12 cellular contexts compared by ENCODE assay signal in the genomic region with DNA sequence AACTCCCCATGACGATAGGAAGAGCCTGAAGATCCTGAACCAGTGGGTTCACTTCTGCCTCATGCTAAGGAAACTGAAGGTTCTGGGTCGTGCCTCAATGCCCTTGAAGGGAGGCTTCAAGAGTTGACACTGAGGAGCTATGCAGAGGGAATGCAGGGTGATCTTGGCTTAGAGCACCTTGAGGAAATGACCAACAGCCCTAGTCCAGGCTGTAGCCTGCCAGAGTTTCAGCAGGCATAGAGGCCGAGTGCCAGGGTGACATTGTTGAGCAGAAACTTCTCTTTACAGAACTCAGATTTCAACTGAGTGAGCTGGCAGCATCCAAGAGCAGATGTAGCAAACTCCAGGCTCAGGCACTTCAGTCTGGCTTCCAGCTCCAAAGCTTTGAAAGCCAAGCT. TPM values are rescaled to one million over a fixed set of nuclear protein-coding genes. Genes with fewer than 3 reads are reported as not detected.
DNase-seq lines count a peak whose midpoint lies in the region; ATAC-seq and TF ChIP-seq lines count a peak whose summit lies in the region.
"Had no signal": no experiment of that assay in that cellular context is flagged by ENCODE, and none has a peak within 500 bp of the region (broad histone marks: within the 10 kb centered on the region; RNA-seq: fewer than 3 reads in every experiment).

No MANE protein-coding gene starts in this region.

- H2AFZ ChIP-seq in parathyroid adenoma (peak overlapping the region; percentile 38), Karpas-422 (ENCODE audit: low read length) (no peak overlapping the region)

- CTCF ChIA-PET in Calu3 (lab: Charles Lee): interaction anchor here (1.0 to 1.1 kb wide), 3 partner anchors 9 to 48 kb away, joined by 3 to 11 read pairs (median 4); no protein-coding TSS in a partner anchor

- no peaks in the 10 kb centered on the region for H3K79me2 ChIP-seq in parathyroid adenoma
- H3K79me2 ChIP-seq in Karpas-422 (ENCODE audit: low read length): no peaks in the 10 kb centered on the region

- H3K4me3 ChIP-seq in parathyroid adenoma (ENCODE audit: low read depth, low read length): no peak overlapping the region
- no peak overlapping the region for H3K4me3 ChIP-seq in Karpas-422 (ENCODE audit: low read length)

- DNase-seq in Calu3 (peak; percentile 3), amygdala (lab: John Stamatoyannopoulos, UW) (peak in 35 of 56 donors; percentile 0 to 61 (median 12)), left ventricle myocardium superior (peak; percentile 49), Karpas-422 (no peak), NCI-H1694 (lab: John Stamatoyannopoulos, UW) (no peak), RPMI8226 (no peak)
- no peak for DNase-seq in stimulated activated CD4-positive, alpha-beta T cell treated with anti-CD3 and anti-CD28 coated beads, Interleukin-1b, Interleukin-23, amount 100 ng/mL, for 48 hours
- DNase-seq: activated naive CD8-positive, alpha-beta T cell treated with anti-CD3 and anti-CD28 coated beads, Interleukin-2, amount 50 U/mL, for 24 hours; CD4-positive, CD25-positive, alpha-beta regulatory T cell; NCI-H82; stimulated activated CD4-positive, alpha-beta T cell treated with anti-CD3 and anti-CD28 coated beads, Interleukin-4, amount 100 ng/mL, for 24 hours had no signal

- intact Hi-C loops in Calu3 (cut with micrococcal nuclease; ENCODE audit: unreplicated experiment) (no loop called here), left ventricle myocardium superior (cut with micrococcal nuclease) (no loop called here)

- H3K27me3 ChIP-seq in parathyroid adenoma (ENCODE audit: control insufficient read depth, insufficient read depth, low read length) (no peaks in the 10 kb centered on the region), Karpas-422 (ENCODE audit: low read length) (no peaks in the 10 kb centered on the region)

- TF ChIP-seq CTCF in Calu3 (IDR thresholded peaks at IDR 0.05; ENCODE audit: unreplicated experiment) (no peak), parathyroid adenoma (IDR thresholded peaks at IDR 0.05) (no peak)

- no peaks in the 10 kb centered on the region for H4K20me1 ChIP-seq in Karpas-422 (ENCODE audit: insufficient read depth, low read depth, low read length)

- ATAC-seq in left ventricle myocardium superior: peak; percentile 96
- ATAC-seq: activated naive CD8-positive, alpha-beta T cell treated with anti-CD3 and anti-CD28 coated beads, Interleukin-2, amount 50 U/mL, for 24 hours had no signal

- H3K9me3 ChIP-seq in parathyroid adenoma (ENCODE audit: control insufficient read depth, low read length) (no peaks in the 10 kb centered on the region), Karpas-422 (ENCODE audit: low read length) (no peaks in the 10 kb centered on the region)

- H3K4me3 Mint-ChIP-seq in Calu3 (ENCODE audit: low read depth, unreplicated experiment): peak overlapping the region; percentile 11
- H3K4me3 Mint-ChIP-seq: activated naive CD8-positive, alpha-beta T cell treated with anti-CD3 and anti-CD28 coated beads, Interleukin-2, amount 50 U/mL, for 24 hours had no signal

- H3K36me3 ChIP-seq in parathyroid adenoma (ENCODE audit: control insufficient read depth, insufficient read depth, low read length) (no peaks in the 10 kb centered on the region), Karpas-422 (ENCODE audit: insufficient read depth, low read length) (no peaks in the 10 kb centered on the region)

- H3K27ac ChIP-seq in parathyroid adenoma: no peak overlapping the region
- H3K27ac ChIP-seq in Karpas-422 (ENCODE audit: low read length): no peak overlapping the region

- H3K27me3 Mint-ChIP-seq in Calu3 (ENCODE audit: unreplicated experiment): no peaks in the 10 kb centered on the region
- H3K27me3 Mint-ChIP-seq: activated naive CD8-positive, alpha-beta T cell treated with anti-CD3 and anti-CD28 coated beads, Interleukin-2, amount 50 U/mL, for 24 hours had no signal

- peaks cover 4% of the 10 kb centered on the region for H3K4me1 ChIP-seq in parathyroid adenoma
- no peaks in the 10 kb centered on the region for H3K4me1 ChIP-seq in Karpas-422 (ENCODE audit: low read length)

- H3K4me2 ChIP-seq in parathyroid adenoma (ENCODE audit: low read length) (no peak overlapping the region), Karpas-422 (ENCODE audit: low read depth, low read length, poor library complexity, severe bottlenecking) (no peak overlapping the region)

- peaks cover 17% of the 10 kb centered on the region for H3K4me1 Mint-ChIP-seq in Calu3 (ENCODE audit: low read depth, unreplicated experiment)
- H3K4me1 Mint-ChIP-seq: activated naive CD8-positive, alpha-beta T cell treated with anti-CD3 and anti-CD28 coated beads, Interleukin-2, amount 50 U/mL, for 24 hours; CD4-positive, CD25-positive, alpha-beta regulatory T cell had no signal

- H3K36me3 Mint-ChIP-seq in Calu3 (ENCODE audit: insufficient read depth, unreplicated experiment): peaks cover 6% of the 10 kb centered on the region
- H3K36me3 Mint-ChIP-seq: CD4-positive, CD25-positive, alpha-beta regulatory T cell had no signal

- no peak overlapping the region for H3K9ac ChIP-seq in parathyroid adenoma
- no peak overlapping the region for H3K9ac ChIP-seq in Karpas-422 (ENCODE audit: low read length)

- no peaks in the 10 kb centered on the region for H3K9me2 ChIP-seq in Karpas-422 (replicated peaks; ENCODE audit: insufficient read depth, low read length)

- H3K9me3 Mint-ChIP-seq in Calu3 (ENCODE audit: low read depth, unreplicated experiment): no peaks in the 10 kb centered on the region
- H3K9me3 Mint-ChIP-seq: activated naive CD8-positive, alpha-beta T cell treated with anti-CD3 and anti-CD28 coated beads, Interleukin-2, amount 50 U/mL, for 24 hours had no signal

- no TSS peak for BruUV-seq in Calu3 (replicated peaks; lab: Mats Ljungman, UMichigan)

- peak overlapping the region; percentile 63 for H3K27ac Mint-ChIP-seq in Calu3 (ENCODE audit: unreplicated experiment)
- H3K27ac Mint-ChIP-seq: activated naive CD8-positive, alpha-beta T cell treated with anti-CD3 and anti-CD28 coated beads, Interleukin-2, amount 50 U/mL, for 24 hours; CD4-positive, CD25-positive, alpha-beta regulatory T cell had no signal

RNA-seq across cellular contexts. Expression of a gene that starts 23.1 kb away (rescaled TPM):
- total RNA-seq in Calu3 (2022) (268 and 273 TPM in 2 replicates), left ventricle myocardium superior (116 TPM)
- 195 and 234 TPM in 2 replicates for total RNA-seq in Karpas-422 (2014; rRNA removed; shearing (Covaris generic); ENCODE audit: low replicate concordance)

Comparison
In these comparisons a context has a peak if more than half of its experiments do, and no peak if none do; other contexts are left out.
1. DNase-seq: peak in Calu3 (single experiment), amygdala (35 of 56) and left ventricle myocardium superior (single experiment); none in Karpas-422 (single experiment), stimulated activated CD4-positive, alpha-beta T cell treated with anti-CD3 and anti-CD28 coated beads, Interleukin-1b, Interleukin-23, amount 100 ng/mL, for 48 hours (single experiment), NCI-H1694 (single experiment) and RPMI8226 (single experiment).